In genomic region chr12:39343665-39344064, GRCh38 we compare ENCODE assay signal across 27 cellular contexts.
"Had no signal": no experiment of that assay in that cellular context is flagged by ENCODE, and none has a peak within 500 bp of the region (broad histone marks: within the 10 kb centered on the region; RNA-seq: fewer than 3 reads in every experiment).

No MANE protein-coding gene starts in this region.

- H3K36me3 ChIP-seq: thoracic aorta, thyroid gland, tibial artery, tibial nerve, upper lobe of left lung, upper lobe of right lung, uterus, vagina had no signal

- DNase-seq: stimulated activated CD4-positive, alpha-beta T cell treated with anti-CD3 and anti-CD28 coated beads, Interleukin-2, amount 100 ng/mL, for 48 hours; stimulated activated CD4-positive, alpha-beta T cell treated with anti-CD3 and anti-CD28 coated beads, Interleukin-4, amount 100 ng/mL, for 1 hour; stimulated activated CD4-positive, alpha-beta T cell treated with anti-CD3 and anti-CD28 coated beads, Interleukin-4, amount 100 ng/mL, for 24 hours; stimulated activated CD4-positive, alpha-beta T cell treated with anti-CD3 and anti-CD28 coated beads, Interleukin-4, amount 100 ng/mL, for 4 hours; stimulated activated CD8-positive, alpha-beta memory T cell treated with anti-CD3 and anti-CD28 coated beads, Interleukin-4, amount 100 ng/mL, for 48 hours; stimulated activated naive B cell treated with anti-CD40 and anti-IgM and Interleukin-4, amounts not matched to agents 10 μg/mL and 1 μg/mL and 100 μg/mL, for 72 hours; stimulated activated naive CD4-positive, alpha-beta T cell; stimulated activated naive CD4-positive, alpha-beta T cell treated with Interleukin-2 at 50 U/mL for 16 hours; stimulated activated naive CD8-positive, alpha-beta T cell treated with anti-CD3 and anti-CD28 coated beads, Interleukin-15, amount 100 ng/mL, for 72 hours; stimulated activated naive CD8-positive, alpha-beta T cell treated with anti-CD3 and anti-CD28 coated beads, Interleukin-15, Interleukin-2, amounts not matched to agents 100 U/mL and 50 U/mL, for 24 hours; stomach; substantia nigra; testis; thyroid gland; tibial artery; transverse colon; trophoblast cell; upper lobe of left lung; upper lobe of right lung; uterus had no signal

- FAIRE-seq: urothelium cell line had no signal

- H3K27ac ChIP-seq: stomach, suprapubic skin, testis, thoracic aorta, thyroid gland, tibial artery, tibial nerve, transverse colon, upper lobe of left lung, upper lobe of right lung, uterus, vagina had no signal

- H3K4me1 ChIP-seq: stomach, suprapubic skin, testis, tibial artery, tibial nerve, transverse colon, upper lobe of left lung, upper lobe of right lung, uterus, vagina had no signal

- H3K9me3 ChIP-seq: stomach, suprapubic skin, testis, thoracic aorta, thyroid gland, tibial artery, tibial nerve, transverse colon, upper lobe of left lung, upper lobe of right lung, uterus, vagina had no signal

- H3K4me3 ChIP-seq: stomach, suprapubic skin, testis, thoracic aorta, thyroid gland, tibial artery, tibial nerve, transverse colon, upper lobe of left lung, upper lobe of right lung, uterus, vagina had no signal

- ATAC-seq: stimulated activated effector memory CD8-positive, alpha-beta T cell treated with anti-CD3 and anti-CD28 coated beads, Interleukin-12 subunit alpha, Interleukin-12 subunit beta, amount 100 ng/mL, for 72 hours; stimulated activated memory B cell treated with anti-CD40 and anti-IgM and Interleukin-4, amounts not matched to agents 10 μg/mL and 1 μg/mL and 100 μg/mL, for 72 hours; stimulated activated naive B cell treated with anti-CD40 and anti-IgM and Interleukin-4, amounts not matched to agents 10 μg/mL and 1 μg/mL and 100 μg/mL, for 72 hours; stimulated activated naive CD8-positive, alpha-beta T cell treated with anti-CD3 and anti-CD28 coated beads, Interleukin-15, amount 100 ng/mL, for 72 hours; stimulated activated naive CD8-positive, alpha-beta T cell treated with anti-CD3 and anti-CD28 coated beads, Interleukin-15, Interleukin-2, amounts not matched to agents 100 U/mL and 50 U/mL, for 24 hours; upper lobe of right lung had no signal

- H3K27me3 ChIP-seq: stomach, suprapubic skin, testis, thyroid gland, tibial artery, tibial nerve, transverse colon, upper lobe of left lung, upper lobe of right lung, uterus, vagina had no signal
